Comparison of ENCODE assay signal across 8 cellular contexts in genomic region chr2:42168459-42169099, GRCh38. TPM values are rescaled to one million over a fixed set of nuclear protein-coding genes. Genes with fewer than 3 reads are reported as not detected.
A peak's percentile ranks its signal among the peaks of the same experiment; 100 is the strongest.
DNase-seq lines count a peak whose midpoint lies in the region; ATAC-seq and TF ChIP-seq lines count a peak whose summit lies in the region.

No MANE protein-coding gene starts in this region.

- intact Hi-C loops in body of pancreas (cut with DNase I), result no loop called here
- intact Hi-C loops in transverse colon (cut with DNase I; ENCODE audit: low total_unique reads), result loop anchor here (2.0 kb wide), 1 partner anchor 68 kb away; no protein-coding TSS in a partner anchor

- H3K27me3 ChIP-seq in body of pancreas, result no peaks in the 10 kb centered on the region
- H3K27me3 ChIP-seq in transverse colon, result no peaks in the 10 kb centered on the region

- no peaks in the 10 kb centered on the region for H3K9me3 ChIP-seq in body of pancreas
- no peaks in the 10 kb centered on the region for H3K9me3 ChIP-seq in transverse colon

- peaks cover 13% of the 10 kb centered on the region for H3K4me1 Mint-ChIP-seq in activated naive CD4-positive, alpha-beta T cell treated with anti-CD3 and anti-CD28 coated beads, Interleukin-2, amount 50 U/mL, for 24 hours

- H3K4me1 ChIP-seq in body of pancreas (peaks cover 34% of the 10 kb centered on the region), transverse colon (peaks cover 0 to 41% (median 33%) of the 10 kb centered on the region in 4 donors)

- no peaks in the 10 kb centered on the region for H3K27me3 Mint-ChIP-seq in activated naive CD4-positive, alpha-beta T cell treated with anti-CD3 and anti-CD28 coated beads, Interleukin-2, amount 50 U/mL, for 24 hours

- H3K4me3 ChIP-seq in body of pancreas (no peak overlapping the region), transverse colon (peak overlapping the region in 1 of 4 donors; percentile 27)

- H3K27ac Mint-ChIP-seq in activated naive CD4-positive, alpha-beta T cell treated with anti-CD3 and anti-CD28 coated beads, Interleukin-2, amount 50 U/mL, for 24 hours, result peak overlapping the region; percentile 68

- TF ChIP-seq POLR2A in body of pancreas (IDR thresholded peaks at IDR 0.05) (no peak), transverse colon (IDR thresholded peaks at IDR 0.05) (no peak)

- no peaks in the 10 kb centered on the region for H3K36me3 Mint-ChIP-seq in activated naive CD4-positive, alpha-beta T cell treated with anti-CD3 and anti-CD28 coated beads, Interleukin-2, amount 50 U/mL, for 24 hours

- peak overlapping the region; percentile 43 to 95 (median 64) for H3K27ac ChIP-seq in body of pancreas
- H3K27ac ChIP-seq in transverse colon, result peak overlapping the region; percentile 71 to 95 (median 84)

- 69 to 80% methylated on average over 10 to 16 of the region's 16 CpGs for WGBS in body of pancreas, 2 donors
- WGBS in transverse colon (ENCODE audit: low coverage in 1 of 2), 2 donors, result 85 to 94% methylated on average over 7 to 16 of the region's 16 CpGs

- no peaks in the 10 kb centered on the region for H3K9me3 Mint-ChIP-seq in activated naive CD4-positive, alpha-beta T cell treated with anti-CD3 and anti-CD28 coated beads, Interleukin-2, amount 50 U/mL, for 24 hours

- no peak for ATAC-seq in body of pancreas
- ATAC-seq in HG03571 (IDR thresholded peaks at IDR 0.05; ENCODE audit: unreplicated experiment), result no peak

- in situ Hi-C loops in transverse colon (cut with MboI; ENCODE audit: low pct_ligation_motif_present in 1 of 4, low pct_unique_long_range_greater_than_20kb in 1 of 4, low sequenced_read_pairs in 3 of 4), result no loop called here

- TF ChIP-seq CTCF in body of pancreas (IDR thresholded peaks at IDR 0.05) (no peak), transverse colon (IDR thresholded peaks at IDR 0.05) (no peak)

- TF ChIP-seq EP300 in transverse colon (IDR thresholded peaks at IDR 0.05; ENCODE audit: low read depth), result no peak

- H3K36me3 ChIP-seq in body of pancreas (replicated peaks in 1 of 2; ENCODE audit: insufficient read depth in 1 of 2, low read depth in 2 of 2) (no peaks in the 10 kb centered on the region), transverse colon (no peaks in the 10 kb centered on the region)

- DNase-seq in activated naive CD4-positive, alpha-beta T cell treated with anti-CD3 and anti-CD28 coated beads, Interleukin-2, amount 50 U/mL, for 16 hours, result no peak
- DNase-seq in body of pancreas, result peak in 1 of 4 donors; percentile 19
- DNase-seq in medulla oblongata (ENCODE audit: extremely low spot score), result peak; percentile 33
- no peak for DNase-seq in transverse colon
- no peak for DNase-seq in NOMO-1 treated with DMSO at 0.1 percent for 48 hours (lab: John Stamatoyannopoulos, UW; ENCODE audit: unreplicated experiment)
- DNase-seq in DMS79 treated with DMSO at 0.1 percent for 48 hours (lab: John Stamatoyannopoulos, UW), result no peak

- H3K4me3 Mint-ChIP-seq in activated naive CD4-positive, alpha-beta T cell treated with anti-CD3 and anti-CD28 coated beads, Interleukin-2, amount 50 U/mL, for 24 hours, result no peak overlapping the region

RNA-seq across cellular contexts. Expression of gene EML4, which starts 0.6 kb away (rescaled TPM):
- total RNA-seq in body of pancreas, result 10 to 100 TPM; 37.4 to 39.9 TPM
- total RNA-seq in transverse colon, result 10 to 100 TPM; 49.7 to 91.5 (median 67.5) TPM
